Comparison of ENCODE assay signal across 31 cellular contexts in the genomic region with DNA sequence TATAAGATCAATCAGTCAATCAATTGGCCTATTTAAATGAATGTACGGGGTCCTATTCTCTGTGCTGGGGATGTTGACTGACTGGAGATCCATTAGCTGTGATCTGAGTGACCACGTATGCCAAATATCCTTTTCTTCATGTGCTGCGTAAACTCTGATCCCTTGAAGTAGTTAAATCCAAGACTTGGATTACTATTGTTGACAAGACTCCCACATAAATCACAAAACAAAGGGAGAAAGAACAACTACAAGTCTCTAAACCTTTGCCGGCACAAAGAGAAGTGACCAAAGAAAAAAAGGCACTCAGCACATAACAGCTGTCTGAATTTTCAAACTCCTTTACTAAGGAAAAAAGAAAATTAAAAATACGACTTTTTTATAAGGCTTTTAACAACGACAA.
"Had no signal": no experiment of that assay in that cellular context is flagged by ENCODE, and none has a peak within 500 bp of the region (broad histone marks: within the 10 kb centered on the region; RNA-seq: fewer than 3 reads in every experiment).

No MANE protein-coding gene starts in this region.

- H3K4me1 Mint-ChIP-seq: activated CD4-positive, alpha-beta T cell treated with anti-CD3 and anti-CD28 coated beads for 36 hours; activated CD4-positive, alpha-beta T cell treated with anti-CD3 and anti-CD28 coated beads, Interleukin-2, amount 10 ng/mL, durations not matched to agents 24 days and 14 days; activated CD8-positive, alpha-beta memory T cell treated with anti-CD3 and anti-CD28 coated beads, Interleukin-2, amount 10 ng/mL, durations not matched to agents 7 days and 5 days; activated naive CD4-positive, alpha-beta T cell treated with anti-CD3 and anti-CD28 coated beads, Interleukin-2, amount 50 U/mL, for 24 hours; activated naive CD8-positive, alpha-beta T cell treated with anti-CD3 and anti-CD28 coated beads for 36 hours; activated naive CD8-positive, alpha-beta T cell treated with anti-CD3 and anti-CD28 coated beads, Interleukin-2, amount 50 U/mL, for 24 hours had no signal

- H3K36me3 Mint-ChIP-seq: activated CD4-positive, alpha-beta memory T cell treated with anti-CD3 and anti-CD28 coated beads for 36 hours; activated CD8-positive, alpha-beta memory T cell treated with anti-CD3 and anti-CD28 coated beads, Interleukin-2, amount 10 ng/mL, durations not matched to agents 7 days and 5 days; activated naive CD4-positive, alpha-beta T cell treated with anti-CD3 and anti-CD28 coated beads, Interleukin-2, amount 50 U/mL, for 24 hours; activated naive CD8-positive, alpha-beta T cell treated with anti-CD3 and anti-CD28 coated beads for 36 hours had no signal

- H3K4me1 ChIP-seq: adrenal gland, body of pancreas, esophagus muscularis mucosa, gastroesophageal sphincter had no signal

- H3K4me3 Mint-ChIP-seq: activated CD4-positive, alpha-beta memory T cell treated with anti-CD3 and anti-CD28 coated beads for 36 hours; activated CD4-positive, alpha-beta T cell treated with anti-CD3 and anti-CD28 coated beads for 36 hours; activated CD4-positive, alpha-beta T cell treated with anti-CD3 and anti-CD28 coated beads, Interleukin-2, amount 10 ng/mL, durations not matched to agents 24 days and 14 days; activated CD8-positive, alpha-beta memory T cell treated with anti-CD3 and anti-CD28 coated beads, Interleukin-2, amount 10 ng/mL, durations not matched to agents 7 days and 5 days; activated CD8-positive, alpha-beta T cell treated with anti-CD3 and anti-CD28 coated beads, Interleukin-2, amount 10 ng/mL, durations not matched to agents 7 days and 5 days; activated naive CD4-positive, alpha-beta T cell treated with anti-CD3 and anti-CD28 coated beads for 36 hours; activated naive CD4-positive, alpha-beta T cell treated with anti-CD3 and anti-CD28 coated beads, Interleukin-2, amount 50 U/mL, for 24 hours; activated naive CD8-positive, alpha-beta T cell treated with anti-CD3 and anti-CD28 coated beads for 36 hours; activated naive CD8-positive, alpha-beta T cell treated with anti-CD3 and anti-CD28 coated beads, Interleukin-2, amount 50 U/mL, for 24 hours; activated T-helper 1 cell treated with anti-CD3 and anti-CD28 coated beads, Interleukin-12 subunit alpha, Interleukin-12 subunit beta, Interleukin-2, Interleukin-4 antibody, amounts not matched to agents 30 ng/mL and 10 ng/mL and 1 ng/mL, durations not matched to agents 14 hours and 24 hours and 36 hours; effector memory CD8-positive, alpha-beta T cell had no signal

- H3K4me3 ChIP-seq: adrenal gland, body of pancreas, esophagus muscularis mucosa, gastroesophageal sphincter had no signal

- DNase-seq: activated CD4-positive, alpha-beta memory T cell treated with anti-CD3 and anti-CD28 coated beads for 36 hours; activated CD4-positive, alpha-beta T cell treated with anti-CD3 and anti-CD28 coated beads for 36 hours; activated CD4-positive, alpha-beta T cell treated with anti-CD3 and anti-CD28 coated beads, Interleukin-2, amount 10 ng/mL, durations not matched to agents 24 days and 14 days; activated CD4-positive, CD25-positive, alpha-beta regulatory T cell; activated CD4-positive, CD25-positive, alpha-beta regulatory T cell treated with anti-CD3 and anti-CD28 coated beads, Interleukin-2, amount 50 U/mL, for 72 hours; activated CD8-positive, alpha-beta memory T cell treated with anti-CD3 and anti-CD28 coated beads, Interleukin-2, amount 10 ng/mL, durations not matched to agents 7 days and 5 days; activated CD8-positive, alpha-beta memory T cell treated with anti-CD3 and anti-CD28 coated beads, Interleukin-2, amount 50 U/mL, for 4 hours; activated CD8-positive, alpha-beta T cell treated with anti-CD3 and anti-CD28 coated beads, Interleukin-2, amount 10 ng/mL, durations not matched to agents 7 days and 5 days; activated effector memory CD4-positive, alpha-beta T cell treated with anti-CD3 and anti-CD28 coated beads, Interleukin-2, amount 50 U/mL, for 16 hours; activated naive CD4-positive, alpha-beta T cell treated with anti-CD3 and anti-CD28 coated beads for 36 hours; activated naive CD8-positive, alpha-beta T cell treated with anti-CD3 and anti-CD28 coated beads for 36 hours; activated naive CD8-positive, alpha-beta T cell treated with anti-CD3 and anti-CD28 coated beads, Interleukin-2, amount 50 U/mL, for 24 hours; activated T-cell treated with anti-CD3 and anti-CD28 coated beads, Interleukin-2, amount 50 U/mL, for 1 hour; activated T-cell treated with anti-CD3 and anti-CD28 coated beads, Interleukin-2, amount 50 U/mL, for 48 hours; adrenal gland; amygdala; aorta; body of pancreas; caudate nucleus; cortex of kidney; dermis blood vessel endothelial cell; effector CD4-positive, alpha-beta T cell; effector memory CD8-positive, alpha-beta T cell; erythroblast; foreskin melanocyte; T-helper 2 cell had no signal

- H3K36me3 ChIP-seq: adrenal gland, esophagus muscularis mucosa, gastroesophageal sphincter had no signal

- H3K27me3 Mint-ChIP-seq: activated CD4-positive, alpha-beta memory T cell treated with anti-CD3 and anti-CD28 coated beads for 36 hours; activated CD4-positive, alpha-beta T cell treated with anti-CD3 and anti-CD28 coated beads for 36 hours; activated CD4-positive, alpha-beta T cell treated with anti-CD3 and anti-CD28 coated beads, Interleukin-2, amount 10 ng/mL, durations not matched to agents 24 days and 14 days; activated CD8-positive, alpha-beta memory T cell treated with anti-CD3 and anti-CD28 coated beads, Interleukin-2, amount 10 ng/mL, durations not matched to agents 7 days and 5 days; activated naive CD4-positive, alpha-beta T cell treated with anti-CD3 and anti-CD28 coated beads, Interleukin-2, amount 50 U/mL, for 24 hours; activated naive CD8-positive, alpha-beta T cell treated with anti-CD3 and anti-CD28 coated beads for 36 hours; activated naive CD8-positive, alpha-beta T cell treated with anti-CD3 and anti-CD28 coated beads, Interleukin-2, amount 50 U/mL, for 24 hours; effector memory CD8-positive, alpha-beta T cell had no signal

- H3K27me3 ChIP-seq: adrenal gland, body of pancreas, esophagus muscularis mucosa, gastroesophageal sphincter had no signal

- H3K27ac ChIP-seq: adrenal gland, body of pancreas, esophagus muscularis mucosa, gastroesophageal sphincter had no signal

- H3K27ac Mint-ChIP-seq: activated CD4-positive, alpha-beta memory T cell treated with anti-CD3 and anti-CD28 coated beads for 36 hours; activated CD4-positive, alpha-beta T cell treated with anti-CD3 and anti-CD28 coated beads for 36 hours; activated CD4-positive, alpha-beta T cell treated with anti-CD3 and anti-CD28 coated beads, Interleukin-2, amount 10 ng/mL, durations not matched to agents 24 days and 14 days; activated CD8-positive, alpha-beta memory T cell treated with anti-CD3 and anti-CD28 coated beads, Interleukin-2, amount 10 ng/mL, durations not matched to agents 7 days and 5 days; activated CD8-positive, alpha-beta T cell treated with anti-CD3 and anti-CD28 coated beads, Interleukin-2, amount 10 ng/mL, durations not matched to agents 7 days and 5 days; activated naive CD4-positive, alpha-beta T cell treated with anti-CD3 and anti-CD28 coated beads for 36 hours; activated naive CD4-positive, alpha-beta T cell treated with anti-CD3 and anti-CD28 coated beads, Interleukin-2, amount 50 U/mL, for 24 hours; activated naive CD8-positive, alpha-beta T cell treated with anti-CD3 and anti-CD28 coated beads for 36 hours; activated naive CD8-positive, alpha-beta T cell treated with anti-CD3 and anti-CD28 coated beads, Interleukin-2, amount 50 U/mL, for 24 hours; activated T-helper 1 cell treated with anti-CD3 and anti-CD28 coated beads, Interleukin-12 subunit alpha, Interleukin-12 subunit beta, Interleukin-2, Interleukin-4 antibody, amounts not matched to agents 30 ng/mL and 10 ng/mL and 1 ng/mL, durations not matched to agents 14 hours and 24 hours and 36 hours; activated T-helper 2 cell treated with anti-CD3 and anti-CD28 coated beads, Interferon-gamma antibody, Interleukin-2, Interleukin-4, amounts not matched to agents 10 μg/mL and 5 μg/mL and 100 μg/mL, durations not matched to agents 14 hours and 24 hours and 36 hours; effector memory CD8-positive, alpha-beta T cell had no signal

- H3K9me3 ChIP-seq: adrenal gland, body of pancreas, esophagus muscularis mucosa, gastroesophageal sphincter had no signal

- H3K9me3 Mint-ChIP-seq: activated CD4-positive, alpha-beta T cell treated with anti-CD3 and anti-CD28 coated beads, Interleukin-2, amount 10 ng/mL, durations not matched to agents 24 days and 14 days had no signal

- ATAC-seq: activated CD4-positive, alpha-beta T cell treated with anti-CD3 and anti-CD28 coated beads for 36 hours; activated CD8-positive, alpha-beta memory T cell treated with anti-CD3 and anti-CD28 coated beads, Interleukin-2, amount 10 ng/mL, durations not matched to agents 7 days and 5 days; activated CD8-positive, alpha-beta T cell treated with anti-CD3 and anti-CD28 coated beads, Interleukin-2, amount 10 ng/mL, durations not matched to agents 7 days and 5 days; activated naive CD8-positive, alpha-beta T cell treated with anti-CD3 and anti-CD28 coated beads, Interleukin-2, amount 50 U/mL, for 24 hours; body of pancreas; effector memory CD8-positive, alpha-beta T cell; gastroesophageal sphincter had no signal
